ENCODE assay signal across 15 cellular contexts in the genomic region with DNA sequence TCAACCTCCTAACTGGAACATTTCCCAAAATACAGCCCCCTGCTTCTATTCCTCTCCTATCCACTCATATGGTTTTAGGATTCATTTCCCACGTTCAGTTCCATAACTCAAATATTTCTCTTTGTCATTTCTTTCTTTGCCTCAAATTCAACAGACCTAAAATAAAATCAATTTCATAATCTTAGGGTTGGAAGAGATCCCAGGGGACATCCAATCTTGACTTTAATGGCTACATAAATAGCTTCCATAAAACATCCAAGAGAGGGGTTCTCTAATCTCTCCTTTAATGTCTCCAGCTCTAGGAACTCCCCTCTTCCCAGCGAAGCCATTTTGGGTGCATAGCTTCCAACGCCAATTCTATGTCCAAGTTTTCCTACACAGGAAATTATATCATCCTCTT. TPM values are rescaled to one million over a fixed set of nuclear protein-coding genes. Genes with fewer than 3 reads are reported as not detected.
DNase-seq lines count a peak whose midpoint lies in the region; ATAC-seq and TF ChIP-seq lines count a peak whose summit lies in the region.
"Had no signal": no experiment of that assay in that cellular context is flagged by ENCODE, and none has a peak within 500 bp of the region (broad histone marks: within the 10 kb centered on the region; RNA-seq: fewer than 3 reads in every experiment).

No MANE protein-coding gene starts in this region.

- no peak for TF ChIP-seq CTCF in natural killer cell (IDR thresholded peaks at IDR 0.05)
- TF ChIP-seq CTCF in fibroblast of pulmonary artery (IDR thresholded peaks at IDR 0.05; ENCODE audit: low read length, missing control alignments): no peak

- H3K36me3 ChIP-seq in SK-N-MC (ENCODE audit: insufficient read depth, low read length): no peaks in the 10 kb centered on the region
- H3K36me3 ChIP-seq: BE2C had no signal

- H3K9me3 Mint-ChIP-seq in natural killer cell treated with Interleukin-12 subunit alpha and Interleukin-12 subunit beta and Interleukin-15 and Interleukin-18, amount 100 ng/mL, for 72 hours: peaks cover 5% of the 10 kb centered on the region
- H3K9me3 Mint-ChIP-seq in natural killer cell: no peaks in the 10 kb centered on the region
- no peaks in the 10 kb centered on the region for H3K9me3 Mint-ChIP-seq in activated CD8-positive, alpha-beta memory T cell treated with anti-CD3 and anti-CD28 coated beads, Interleukin-2, amount 10 ng/mL, durations not matched to agents 7 days and 5 days (ENCODE audit: low read depth)

- H3K27me3 Mint-ChIP-seq in natural killer cell treated with Interleukin-12 subunit alpha and Interleukin-12 subunit beta and Interleukin-15 and Interleukin-18, amount 100 ng/mL, for 72 hours: no peaks in the 10 kb centered on the region
- peaks cover 0 to 3% of the 10 kb centered on the region in 2 donors for H3K27me3 Mint-ChIP-seq in natural killer cell (ENCODE audit: low read depth in 2 of 2)
- H3K27me3 Mint-ChIP-seq in activated CD8-positive, alpha-beta memory T cell treated with anti-CD3 and anti-CD28 coated beads, Interleukin-2, amount 10 ng/mL, durations not matched to agents 7 days and 5 days: no peaks in the 10 kb centered on the region
- H3K27me3 Mint-ChIP-seq: IgD-negative memory B cell had no signal

- peak overlapping the region; percentile 89 to 93 for H3K27ac Mint-ChIP-seq in natural killer cell treated with Interleukin-12 subunit alpha and Interleukin-12 subunit beta and Interleukin-15 and Interleukin-18, amount 100 ng/mL, for 72 hours
- no peak overlapping the region for H3K27ac Mint-ChIP-seq in natural killer cell
- no peak overlapping the region for H3K27ac Mint-ChIP-seq in activated CD8-positive, alpha-beta memory T cell treated with anti-CD3 and anti-CD28 coated beads, Interleukin-2, amount 10 ng/mL, durations not matched to agents 7 days and 5 days
- H3K27ac Mint-ChIP-seq: CD8-positive, alpha-beta T cell had no signal

- no peak for DNase-seq in natural killer cell treated with Interleukin-12 subunit alpha and Interleukin-12 subunit beta and Interleukin-15 and Interleukin-18, amount 100 ng/mL, for 72 hours (ENCODE audit: low spot score)
- DNase-seq in natural killer cell (no peak), SK-N-MC (ENCODE audit: low read depth, low spot score) (no peak), fibroblast of pulmonary artery (ENCODE audit: low read depth) (peak; percentile 10), posterior cingulate gyrus (no peak)
- DNase-seq in activated CD8-positive, alpha-beta memory T cell treated with anti-CD3 and anti-CD28 coated beads, Interleukin-2, amount 10 ng/mL, durations not matched to agents 7 days and 5 days: no peak
- DNase-seq: BE2C; CD8-positive, alpha-beta T cell; GF-D8; NCI-H1930; NCI-H524; OCI-M1 had no signal

- H3K9me3 ChIP-seq in SK-N-MC (ENCODE audit: low read depth, low read length): peaks cover 8% of the 10 kb centered on the region; the same call in 1 of the 2 replicates

- H3K4me1 Mint-ChIP-seq in natural killer cell treated with Interleukin-12 subunit alpha and Interleukin-12 subunit beta and Interleukin-15 and Interleukin-18, amount 100 ng/mL, for 72 hours (ENCODE audit: low read depth in 2 of 2): peaks cover 34 to 52% of the 10 kb centered on the region in 2 donors
- peaks cover 5 to 7% of the 10 kb centered on the region in 2 donors for H3K4me1 Mint-ChIP-seq in natural killer cell
- H3K4me1 Mint-ChIP-seq in activated CD8-positive, alpha-beta memory T cell treated with anti-CD3 and anti-CD28 coated beads, Interleukin-2, amount 10 ng/mL, durations not matched to agents 7 days and 5 days: peaks cover 42% of the 10 kb centered on the region
- H3K4me1 Mint-ChIP-seq: IgD-negative memory B cell had no signal

- intact Hi-C loops in natural killer cell (cut with micrococcal nuclease) (no loop called here), posterior cingulate gyrus (cut with DNase I) (no loop called here)

- no peak for ATAC-seq in natural killer cell treated with Interleukin-12 subunit alpha and Interleukin-12 subunit beta and Interleukin-15 and Interleukin-18, amount 100 ng/mL, for 72 hours
- no peak for ATAC-seq in natural killer cell
- no peak for ATAC-seq in activated CD8-positive, alpha-beta memory T cell treated with anti-CD3 and anti-CD28 coated beads, Interleukin-2, amount 10 ng/mL, durations not matched to agents 7 days and 5 days
- no peak for ATAC-seq in GM21528 (IDR thresholded peaks at IDR 0.05; ENCODE audit: low FRiP score, unreplicated experiment)
- ATAC-seq in GM18520 (IDR thresholded peaks at IDR 0.05; ENCODE audit: unreplicated experiment): no peak
- ATAC-seq: CD8-positive, alpha-beta T cell had no signal

- H3K4me3 ChIP-seq in SK-N-MC (peak overlapping the region; percentile 8; the same call in 1 of the 2 replicates), fibroblast of pulmonary artery (replicated peaks; ENCODE audit: low read depth, low read length) (no peak overlapping the region)

- no peak overlapping the region for H3K9ac ChIP-seq in SK-N-MC (ENCODE audit: insufficient read length)

- H3K36me3 Mint-ChIP-seq in natural killer cell treated with Interleukin-12 subunit alpha and Interleukin-12 subunit beta and Interleukin-15 and Interleukin-18, amount 100 ng/mL, for 72 hours: peaks cover 10% of the 10 kb centered on the region
- H3K36me3 Mint-ChIP-seq in natural killer cell: peaks cover 8% of the 10 kb centered on the region
- peaks cover 20% of the 10 kb centered on the region for H3K36me3 Mint-ChIP-seq in activated CD8-positive, alpha-beta memory T cell treated with anti-CD3 and anti-CD28 coated beads, Interleukin-2, amount 10 ng/mL, durations not matched to agents 7 days and 5 days

- H3K4me3 Mint-ChIP-seq in natural killer cell treated with Interleukin-12 subunit alpha and Interleukin-12 subunit beta and Interleukin-15 and Interleukin-18, amount 100 ng/mL, for 72 hours: peak overlapping the region; percentile 66
- H3K4me3 Mint-ChIP-seq in natural killer cell: no peak overlapping the region
- no peak overlapping the region for H3K4me3 Mint-ChIP-seq in activated CD8-positive, alpha-beta memory T cell treated with anti-CD3 and anti-CD28 coated beads, Interleukin-2, amount 10 ng/mL, durations not matched to agents 7 days and 5 days
- H3K4me3 Mint-ChIP-seq: CD8-positive, alpha-beta T cell; IgD-negative memory B cell had no signal

- CTCF ChIA-PET in activated CD8-positive, alpha-beta memory T cell treated with anti-CD3 and anti-CD28 coated beads, Interleukin-2, amount 10 ng/mL, durations not matched to agents 7 days and 5 days (lab: Charles Lee): interaction anchor here (1.0 kb wide), 1 partner anchor 49 kb away, joined by 3 read pairs; no protein-coding TSS in a partner anchor

- H3K27ac ChIP-seq in SK-N-MC: peak overlapping the region; percentile 70

RNA-seq across cellular contexts. Expression of gene RBKS, which starts 33.8 kb away (rescaled TPM):
- 1 to 10 TPM; 3.1 to 4.5 TPM for total RNA-seq in natural killer cell treated with Interleukin-12 subunit alpha and Interleukin-12 subunit beta and Interleukin-15 and Interleukin-18, amount 100 ng/mL, for 72 hours
- total RNA-seq in natural killer cell: 10 to 100 TPM; 11.5 to 20.9 (median 12.8) TPM
- 1 to 10 TPM; 2.6 to 3.4 TPM for total RNA-seq in activated CD8-positive, alpha-beta memory T cell treated with anti-CD3 and anti-CD28 coated beads, Interleukin-2, amount 10 ng/mL, durations not matched to agents 7 days and 5 days

RNA-seq across cellular contexts. Expression of gene BABAM2, which starts 34.1 kb away (rescaled TPM):
- 10 to 100 TPM; 53.8 to 66.6 TPM for total RNA-seq in natural killer cell treated with Interleukin-12 subunit alpha and Interleukin-12 subunit beta and Interleukin-15 and Interleukin-18, amount 100 ng/mL, for 72 hours
- 10 to 100 TPM; 54.6 to 66.1 (median 59.5) TPM for total RNA-seq in natural killer cell
- 10 to 100 TPM; 65.4 to 69.5 TPM for total RNA-seq in activated CD8-positive, alpha-beta memory T cell treated with anti-CD3 and anti-CD28 coated beads, Interleukin-2, amount 10 ng/mL, durations not matched to agents 7 days and 5 days

Comparison
In these comparisons a context has a peak if more than half of its experiments do, and no peak if none do; other contexts are left out.
1. H3K27ac Mint-ChIP-seq: peak in natural killer cell treated with Interleukin-12 subunit alpha and Interleukin-12 subunit beta and Interleukin-15 and Interleukin-18, amount 100 ng/mL, for 72 hours (2 of 2); none in natural killer cell (0 of 2) and activated CD8-positive, alpha-beta memory T cell treated with anti-CD3 and anti-CD28 coated beads, Interleukin-2, amount 10 ng/mL, durations not matched to agents 7 days and 5 days (single experiment).